14 cellular contexts compared by ENCODE assay signal in the genomic region with DNA sequence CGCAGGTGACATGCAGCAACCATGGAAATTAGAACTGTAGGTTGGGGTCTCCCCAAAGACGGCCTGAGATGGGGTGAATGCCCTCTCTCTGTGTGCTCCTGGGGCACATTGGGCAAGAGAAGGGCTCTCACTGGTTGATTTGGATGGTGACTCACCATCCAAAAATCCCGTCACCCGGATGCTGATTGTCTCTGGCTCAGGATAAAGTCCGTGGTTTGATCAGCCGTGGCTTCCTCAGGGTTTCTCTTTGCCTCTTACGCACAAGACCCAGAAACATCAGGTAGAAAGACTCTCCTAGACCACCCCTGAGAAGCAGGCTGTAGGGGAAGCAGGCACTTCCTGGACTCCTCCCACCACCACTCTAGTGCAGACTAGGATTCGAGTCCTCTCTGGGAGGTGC.
A peak's percentile ranks its signal among the peaks of the same experiment; 100 is the strongest.
DNase-seq lines count a peak whose midpoint lies in the region; ATAC-seq, FAIRE-seq and TF ChIP-seq lines count a peak whose summit lies in the region.
"Had no signal": no experiment of that assay in that cellular context is flagged by ENCODE, and none has a peak within 500 bp of the region (broad histone marks: within the 10 kb centered on the region; RNA-seq: fewer than 3 reads in every experiment).

No MANE protein-coding gene starts in this region.

- H3K4me2 ChIP-seq in SK-N-SH: peak overlapping the region; percentile 71

- ATAC-seq in pancreas: peak in 3 of 4 donors; percentile 44 to 73 (median 50)
- ATAC-seq in stimulated activated effector memory CD8-positive, alpha-beta T cell treated with anti-CD3 and anti-CD28 coated beads, Interleukin-12 subunit alpha, Interleukin-12 subunit beta, amount 100 ng/mL, for 72 hours: no peak
- ATAC-seq: activated CD8-positive, alpha-beta memory T cell treated with anti-CD3 and anti-CD28 coated beads, Interleukin-2, amount 10 ng/mL, durations not matched to agents 7 days and 5 days; left colon had no signal

- no TSS peak for BruUV-seq in Calu3 (replicated peaks; lab: Mats Ljungman, UMichigan)

- peak overlapping the region; percentile 52 for H3K4me3 Mint-ChIP-seq in Calu3 (ENCODE audit: low read depth, unreplicated experiment)
- no peak overlapping the region for H3K4me3 Mint-ChIP-seq in stimulated activated effector memory CD8-positive, alpha-beta T cell treated with anti-CD3 and anti-CD28 coated beads, Interleukin-12 subunit alpha, Interleukin-12 subunit beta, amount 100 ng/mL, for 72 hours
- H3K4me3 Mint-ChIP-seq: activated CD8-positive, alpha-beta memory T cell treated with anti-CD3 and anti-CD28 coated beads, Interleukin-2, amount 10 ng/mL, durations not matched to agents 7 days and 5 days had no signal

- H3K27ac Mint-ChIP-seq in Calu3 (ENCODE audit: unreplicated experiment): no peak overlapping the region
- H3K27ac Mint-ChIP-seq in stimulated activated effector memory CD8-positive, alpha-beta T cell treated with anti-CD3 and anti-CD28 coated beads, Interleukin-12 subunit alpha, Interleukin-12 subunit beta, amount 100 ng/mL, for 72 hours: no peak overlapping the region
- H3K27ac Mint-ChIP-seq: activated CD8-positive, alpha-beta memory T cell treated with anti-CD3 and anti-CD28 coated beads, Interleukin-2, amount 10 ng/mL, durations not matched to agents 7 days and 5 days had no signal

- H2AFZ ChIP-seq in SK-N-SH (ENCODE audit: low read depth): peak overlapping the region; percentile 66; the same call in 1 of the 2 replicates

- no peaks in the 10 kb centered on the region for H3K36me3 ChIP-seq in SK-N-SH (replicated peaks in 1 of 2; ENCODE audit: control insufficient read depth in 1 of 2, insufficient read depth in 2 of 2, low read length in 1 of 2)
- H3K36me3 ChIP-seq in pancreas: no peaks in the 10 kb centered on the region
- H3K36me3 ChIP-seq: adrenal gland had no signal

- H3K9me2 ChIP-seq in SK-N-SH: no peaks in the 10 kb centered on the region

- no peak for TF ChIP-seq CTCF in Calu3 (IDR thresholded peaks at IDR 0.05; ENCODE audit: unreplicated experiment)
- TF ChIP-seq CTCF in SK-N-SH (IDR thresholded peaks at IDR 0.05): no peak
- no peak for TF ChIP-seq CTCF in foreskin fibroblast (IDR thresholded peaks at IDR 0.05; ENCODE audit: low read depth, low read length)
- TF ChIP-seq CTCF in pancreas (IDR thresholded peaks at IDR 0.05): no peak

- H3K4me1 Mint-ChIP-seq in Calu3 (ENCODE audit: low read depth, unreplicated experiment): peaks cover 22% of the 10 kb centered on the region
- no peaks in the 10 kb centered on the region for H3K4me1 Mint-ChIP-seq in stimulated activated effector memory CD8-positive, alpha-beta T cell treated with anti-CD3 and anti-CD28 coated beads, Interleukin-12 subunit alpha, Interleukin-12 subunit beta, amount 100 ng/mL, for 72 hours
- H3K4me1 Mint-ChIP-seq: activated CD8-positive, alpha-beta memory T cell treated with anti-CD3 and anti-CD28 coated beads, Interleukin-2, amount 10 ng/mL, durations not matched to agents 7 days and 5 days had no signal

- intact Hi-C loops in Calu3 (cut with micrococcal nuclease; ENCODE audit: unreplicated experiment) (no loop called here), pancreas (cut with DNase I) (no loop called here)

- H3K27ac ChIP-seq in SK-N-SH (ENCODE audit: low read depth in 2 of 2, low read length in 1 of 2): peak overlapping the region; percentile 81 to 92
- no peak overlapping the region for H3K27ac ChIP-seq in pancreas
- H3K27ac ChIP-seq: C4-2B had no signal

- H3F3A ChIP-seq in SK-N-SH (replicated peaks; ENCODE audit: insufficient read depth): peaks cover 20% of the 10 kb centered on the region

- no peaks in the 10 kb centered on the region for H3K9me3 Mint-ChIP-seq in Calu3 (ENCODE audit: low read depth, unreplicated experiment)
- no peaks in the 10 kb centered on the region for H3K9me3 Mint-ChIP-seq in stimulated activated effector memory CD8-positive, alpha-beta T cell treated with anti-CD3 and anti-CD28 coated beads, Interleukin-12 subunit alpha, Interleukin-12 subunit beta, amount 100 ng/mL, for 72 hours

- no peak for TF ChIP-seq RAD21 in SK-N-SH (IDR thresholded peaks at IDR 0.05; ENCODE audit: low read length)

- H3K79me2 ChIP-seq in SK-N-SH (ENCODE audit: insufficient read depth): no peaks in the 10 kb centered on the region

- H3K9me3 ChIP-seq in SK-N-SH (no peaks in the 10 kb centered on the region), pancreas (no peaks in the 10 kb centered on the region)
- H3K9me3 ChIP-seq: adrenal gland had no signal

- H4K20me1 ChIP-seq in SK-N-SH (ENCODE audit: insufficient read depth): no peaks in the 10 kb centered on the region

- peak overlapping the region; percentile 27; the same call in 1 of the 2 replicates for H3K9ac ChIP-seq in SK-N-SH

- DNase-seq in Calu3: peak; percentile 12
- DNase-seq in SK-N-SH: no peak
- peak; percentile 12 to 40 for DNase-seq in foreskin fibroblast
- DNase-seq in pancreas: no peak
- DNase-seq in activated CD4-positive, alpha-beta T cell treated with anti-CD3 and anti-CD28 coated beads, Interleukin-2, amount 50 U/mL, for 48 hours: no peak
- DNase-seq in stimulated activated effector memory CD8-positive, alpha-beta T cell treated with anti-CD3 and anti-CD28 coated beads, Interleukin-12 subunit alpha, Interleukin-12 subunit beta, amount 100 ng/mL, for 72 hours (ENCODE audit: low spot score in 2 of 2): no peak
- no peak for DNase-seq in activated CD4-positive, alpha-beta T cell treated with anti-CD3 and anti-CD28 coated beads for 48 hours
- no peak for DNase-seq in NOMO-1 (lab: John Stamatoyannopoulos, UW; ENCODE audit: unreplicated experiment in 2 of 2)
- DNase-seq: activated CD8-positive, alpha-beta memory T cell treated with anti-CD3 and anti-CD28 coated beads, Interleukin-2, amount 10 ng/mL, durations not matched to agents 7 days and 5 days; NCI-H1694; NK-92 treated with Interleukin-12 subunit alpha and Interleukin-12 subunit beta, amount 100 ng/mL, for 24 hours had no signal

- H3K4me3 ChIP-seq in SK-N-SH (ENCODE audit: low read depth in 2 of 2, low read length in 1 of 2) (peak overlapping the region in 1 of 2 experiments; percentile 44; a peak in 1 of 4 replicates), foreskin fibroblast (ENCODE audit: low read depth in 1 of 2, low read length in 2 of 2) (peak overlapping the region in 1 of 2 donors; percentile 8), pancreas (no peak overlapping the region)

- POLR2A ChIA-PET in SK-N-SH (lab: Yijun Ruan, JAX): interaction anchor here (0.9 kb wide), 1 partner anchor 49 kb away, joined by 3 read pairs; no protein-coding TSS in a partner anchor

- FAIRE-seq in pancreas (lab: Jason Lieb, UNC): no peak

- H3K27me3 ChIP-seq in SK-N-SH (ENCODE audit: insufficient read depth) (no peaks in the 10 kb centered on the region), pancreas (no peaks in the 10 kb centered on the region)
- H3K27me3 ChIP-seq: adrenal gland had no signal

- TF ChIP-seq EP300 in SK-N-SH (IDR thresholded peaks at IDR 0.05; ENCODE audit: borderline replicate concordance in 1 of 2, low read depth in 1 of 2, low read length in 1 of 2): no peak

- H3K36me3 Mint-ChIP-seq in Calu3 (ENCODE audit: insufficient read depth, unreplicated experiment): no peaks in the 10 kb centered on the region
- H3K36me3 Mint-ChIP-seq in stimulated activated effector memory CD8-positive, alpha-beta T cell treated with anti-CD3 and anti-CD28 coated beads, Interleukin-12 subunit alpha, Interleukin-12 subunit beta, amount 100 ng/mL, for 72 hours: no peaks in the 10 kb centered on the region
- H3K36me3 Mint-ChIP-seq: activated CD8-positive, alpha-beta memory T cell treated with anti-CD3 and anti-CD28 coated beads, Interleukin-2, amount 10 ng/mL, durations not matched to agents 7 days and 5 days had no signal

- H3K4me1 ChIP-seq in SK-N-SH (ENCODE audit: control insufficient read depth in 1 of 2, insufficient read depth in 2 of 2, low read depth in 1 of 2, low read length in 1 of 2) (peaks cover 41 to 43% of the 10 kb centered on the region in 2 experiments), pancreas (no peaks in the 10 kb centered on the region)

- H3K27me3 Mint-ChIP-seq in Calu3 (ENCODE audit: unreplicated experiment): no peaks in the 10 kb centered on the region

- CTCF ChIA-PET in Calu3 (lab: Charles Lee) (interaction anchor here (1.5 kb wide), 1 partner anchor 172 kb away, joined by 4 read pairs; no protein-coding TSS in a partner anchor), SK-N-SH (lab: Yijun Ruan, JAX) (interaction anchor here (1.3 to 2.1 kb wide), 2 partner anchors 8 to 197 kb away, joined by 4 to 20 read pairs; no protein-coding TSS in a partner anchor)

- 58% methylated on average over 6 of the region's 8 CpGs for WGBS in SK-N-SH (ENCODE audit: low lambda C conversion rate)
- WGBS in pancreas, 2 donors: 64 to 79% methylated on average over 8 of the region's 8 CpGs

TF ChIP-seq in SK-N-SH, 30 proteins besides CTCF, POLR2A, EP300 and RAD21:
- TF ChIP-seq FOSL2 (IDR thresholded peaks at IDR 0.05; ENCODE audit: borderline replicate concordance, low read depth) (peak; percentile 29; the same call in 1 of the 2 replicates), TEAD4 (IDR thresholded peaks at IDR 0.05; ENCODE audit: borderline replicate concordance, insufficient read depth) (0 out of 2 replicates have a peak, but pooled peaks have one; percentile 20), TCF12 (IDR thresholded peaks at IDR 0.05) (no peak), JUND (IDR thresholded peaks at IDR 0.05) (peak; percentile 52)

Comparison
In these comparisons a context has a peak if more than half of its experiments do, and no peak if none do; other contexts are left out.
1. DNase-seq: peak in Calu3 (single experiment) and foreskin fibroblast (2 of 2); none in SK-N-SH (single experiment), pancreas (0 of 6), activated CD4-positive, alpha-beta T cell treated with anti-CD3 and anti-CD28 coated beads, Interleukin-2, amount 50 U/mL, for 48 hours (0 of 2), stimulated activated effector memory CD8-positive, alpha-beta T cell treated with anti-CD3 and anti-CD28 coated beads, Interleukin-12 subunit alpha, Interleukin-12 subunit beta, amount 100 ng/mL, for 72 hours (0 of 2), activated CD4-positive, alpha-beta T cell treated with anti-CD3 and anti-CD28 coated beads for 48 hours (single experiment) and NOMO-1 (0 of 2).
2. H3K27ac ChIP-seq: peak in SK-N-SH (2 of 2); none in pancreas (0 of 4).